ENCODE assay signal across 27 cellular contexts in the genomic region with DNA sequence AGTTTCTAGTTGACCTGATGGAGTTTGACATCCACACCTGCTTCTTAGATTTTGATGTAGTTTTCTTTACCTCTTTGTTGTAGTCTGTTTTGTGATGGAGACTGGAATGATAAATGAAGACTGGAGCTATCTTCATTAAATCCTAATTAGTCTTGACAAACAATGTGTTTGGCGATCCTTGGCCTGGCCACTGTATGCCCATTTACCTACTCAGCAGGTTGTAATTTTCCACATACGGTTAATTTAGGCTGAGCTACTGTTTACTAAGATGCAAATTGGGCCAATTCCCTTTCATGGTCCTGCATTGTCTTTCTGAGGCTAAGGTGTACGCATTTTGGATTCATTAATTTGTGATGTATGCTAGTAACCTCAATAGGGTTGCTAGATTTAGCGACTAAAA. TPM values are rescaled to one million over a fixed set of nuclear protein-coding genes. Genes with fewer than 3 reads are reported as not detected.
"Had no signal": no experiment of that assay in that cellular context is flagged by ENCODE, and none has a peak within 500 bp of the region (broad histone marks: within the 10 kb centered on the region; RNA-seq: fewer than 3 reads in every experiment).

TSS of gene TAS2R7 (minus strand) at position 41 of the 400 bp plus-strand sequence. CDS start 57 bp downstream, outside the sequence.

- H3K9me3 Mint-ChIP-seq: activated B cell treated with CpG ODN at 0.5 μM for 24 hours; activated naive CD8-positive, alpha-beta T cell treated with anti-CD3 and anti-CD28 coated beads for 36 hours; activated T-cell treated with anti-CD3 and anti-CD28 coated beads, Interleukin-2, amount 50 U/mL, for 24 hours; activated T-helper 17 cell treated with anti-CD3 and anti-CD28 coated beads, Interleukin-2, amount 50 U/mL, for 72 hours; natural killer cell treated with Interleukin-12 subunit alpha and Interleukin-12 subunit beta and Interleukin-15 and Interleukin-18, amount 100 ng/mL, for 72 hours had no signal

- H3K4me1 ChIP-seq: esophagus muscularis mucosa, pancreas, psoas muscle had no signal

- H3K9me3 ChIP-seq: esophagus muscularis mucosa, pancreas, psoas muscle had no signal

- ATAC-seq: activated CD4-positive, alpha-beta T cell treated with anti-CD3 and anti-CD28 coated beads for 36 hours; activated T-helper 17 cell treated with anti-CD3 and anti-CD28 coated beads, Interleukin-2, amount 50 U/mL, for 72 hours; left ventricle myocardium superior; natural killer cell treated with Interleukin-12 subunit alpha and Interleukin-12 subunit beta and Interleukin-15 and Interleukin-18, amount 100 ng/mL, for 72 hours; pancreas; psoas muscle; right cardiac atrium had no signal

- H3K4me3 ChIP-seq: esophagus muscularis mucosa, hepatocyte, pancreas, psoas muscle had no signal

- H3K36me3 ChIP-seq: esophagus muscularis mucosa, pancreas had no signal

- H3K4me3 Mint-ChIP-seq: activated B cell treated with CpG ODN at 0.5 μM for 24 hours; activated CD4-positive, alpha-beta T cell treated with anti-CD3 and anti-CD28 coated beads for 36 hours; activated naive CD8-positive, alpha-beta T cell treated with anti-CD3 and anti-CD28 coated beads for 36 hours; activated T-cell treated with anti-CD3 and anti-CD28 coated beads, Interleukin-2, amount 50 U/mL, for 24 hours; activated T-helper 17 cell treated with anti-CD3 and anti-CD28 coated beads, Interleukin-2, amount 50 U/mL, for 72 hours; natural killer cell treated with Interleukin-12 subunit alpha and Interleukin-12 subunit beta and Interleukin-15 and Interleukin-18, amount 100 ng/mL, for 72 hours had no signal

- H3K27ac ChIP-seq: esophagus muscularis mucosa, hepatocyte, pancreas, psoas muscle had no signal

- H3K27ac Mint-ChIP-seq: activated B cell treated with CpG ODN at 0.5 μM for 24 hours; activated CD4-positive, alpha-beta T cell treated with anti-CD3 and anti-CD28 coated beads for 36 hours; activated naive CD8-positive, alpha-beta T cell treated with anti-CD3 and anti-CD28 coated beads for 36 hours; activated T-cell treated with anti-CD3 and anti-CD28 coated beads, Interleukin-2, amount 50 U/mL, for 24 hours; activated T-helper 17 cell treated with anti-CD3 and anti-CD28 coated beads, Interleukin-2, amount 50 U/mL, for 72 hours; natural killer cell treated with Interleukin-12 subunit alpha and Interleukin-12 subunit beta and Interleukin-15 and Interleukin-18, amount 100 ng/mL, for 72 hours had no signal

- H3K4me1 Mint-ChIP-seq: activated B cell treated with CpG ODN at 0.5 μM for 24 hours; activated CD4-positive, alpha-beta T cell treated with anti-CD3 and anti-CD28 coated beads for 36 hours; activated naive CD8-positive, alpha-beta T cell treated with anti-CD3 and anti-CD28 coated beads for 36 hours; activated T-helper 17 cell treated with anti-CD3 and anti-CD28 coated beads, Interleukin-2, amount 50 U/mL, for 72 hours had no signal

- DNase-seq: activated B cell treated with CpG ODN at 0.5 μM for 24 hours; activated CD4-positive, alpha-beta T cell treated with anti-CD3 and anti-CD28 coated beads for 36 hours; activated CD4-positive, alpha-beta T cell treated with anti-CD3 and anti-CD28 coated beads, Interleukin-2, amount 50 U/mL, for 4 hours; activated CD8-positive, alpha-beta memory T cell treated with anti-CD3 and anti-CD28 coated beads for 24 hours; activated CD8-positive, alpha-beta memory T cell treated with anti-CD3 and anti-CD28 coated beads, Interleukin-2, amount 50 U/mL, for 4 hours; activated naive CD8-positive, alpha-beta T cell treated with anti-CD3 and anti-CD28 coated beads for 36 hours; activated T-cell treated with anti-CD3 and anti-CD28 coated beads, Interleukin-2, amount 50 U/mL, for 24 hours; central memory CD4-positive, alpha-beta T cell; effector memory CD4-positive, alpha-beta T cell; glutamatergic neuron; left ventricle myocardium superior; mammary epithelial cell; midbrain; pancreas; psoas muscle; right cardiac atrium; stimulated activated CD4-positive, alpha-beta T cell treated with anti-CD3 and anti-CD28 coated beads, Interleukin-4, amount 100 ng/mL, for 24 hours; stimulated activated naive CD4-positive, alpha-beta T cell treated with Interleukin-2 at 50 U/mL for 16 hours had no signal

RNA-seq across cellular contexts. Expression of gene TAS2R7, which starts in this region (rescaled TPM):
- total RNA-seq: activated B cell treated with CpG ODN at 0.5 μM for 24 hours; activated CD4-positive, alpha-beta T cell treated with anti-CD3 and anti-CD28 coated beads for 36 hours; activated naive CD8-positive, alpha-beta T cell treated with anti-CD3 and anti-CD28 coated beads for 36 hours; activated T-helper 17 cell treated with anti-CD3 and anti-CD28 coated beads, Interleukin-2, amount 50 U/mL, for 72 hours; astrocyte; dermis microvascular lymphatic vessel endothelial cell; endothelial cell of umbilical vein; esophagus muscularis mucosa; hepatocyte; left ventricle myocardium superior; natural killer cell treated with Interleukin-12 subunit alpha and Interleukin-12 subunit beta and Interleukin-15 and Interleukin-18, amount 100 ng/mL, for 72 hours; pancreas; psoas muscle; right cardiac atrium; subcutaneous adipose tissue; ureter had no signal
